8 cellular contexts compared by ENCODE assay signal in the genomic region with DNA sequence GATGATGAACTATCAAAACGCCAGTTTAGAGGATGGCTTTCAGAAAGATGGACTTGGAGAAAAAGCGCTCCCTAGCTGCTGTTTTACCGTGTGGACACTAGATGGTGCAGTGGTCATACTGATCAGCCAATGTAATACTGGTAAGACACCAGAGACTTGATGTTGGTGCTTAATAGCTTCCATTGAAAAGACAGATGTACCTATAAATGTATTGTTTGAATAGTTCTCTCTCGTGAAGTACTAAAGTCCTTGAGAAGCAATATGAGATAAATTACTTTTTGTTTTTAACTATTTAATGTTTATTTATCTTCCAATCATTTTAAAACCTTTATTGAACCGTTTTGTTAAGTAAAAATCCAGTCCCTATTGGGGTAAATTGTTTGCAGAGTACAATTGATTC.
A peak's percentile ranks its signal among the peaks of the same experiment; 100 is the strongest.
DNase-seq lines count a peak whose midpoint lies in the region; ATAC-seq and TF ChIP-seq lines count a peak whose summit lies in the region.

No MANE protein-coding gene starts in this region.

- H3K36me3 Mint-ChIP-seq in WTC11 (0 out of 2 replicates have a peak, but pooled peaks cover 2% of the 10 kb centered on the region), endothelial cell (ENCODE audit: low read depth, unreplicated experiment) (peaks cover 7% of the 10 kb centered on the region), mesothelial cell of epicardium (no peaks in the 10 kb centered on the region)

- H3K9me3 Mint-ChIP-seq in WTC11: peaks cover 16% of the 10 kb centered on the region
- H3K9me3 Mint-ChIP-seq in endothelial cell (ENCODE audit: unreplicated experiment): no peaks in the 10 kb centered on the region
- H3K9me3 Mint-ChIP-seq in mesothelial cell of epicardium: no peaks in the 10 kb centered on the region

- H3K27me3 Mint-ChIP-seq in WTC11 (ENCODE audit: low read depth) (no peaks in the 10 kb centered on the region; the same call in 1 of the 2 replicates), endothelial cell (ENCODE audit: unreplicated experiment) (no peaks in the 10 kb centered on the region), mesothelial cell of epicardium (ENCODE audit: low read depth) (no peaks in the 10 kb centered on the region)

- POLR2A ChIA-PET in WTC11 (lab: Charles Lee): interaction anchor here (0.5 to 1.1 kb wide), 2 partner anchors 267 to 346 kb away, joined by 3 to 5 read pairs; partner anchors contain the start of gene LTV1

- no peak overlapping the region for H3K27ac ChIP-seq in thoracic aorta

- H3K4me3 Mint-ChIP-seq in WTC11 (no peak overlapping the region), endothelial cell (ENCODE audit: unreplicated experiment) (no peak overlapping the region), mesothelial cell of epicardium (no peak overlapping the region)

- no peak overlapping the region for H3K4me3 ChIP-seq in thoracic aorta

- no peaks in the 10 kb centered on the region for H3K9me3 ChIP-seq in thoracic aorta

- ATAC-seq in GM19025 (IDR thresholded peaks at IDR 0.05; ENCODE audit: low read depth, unreplicated experiment) (peak; percentile 82), HG03432 (IDR thresholded peaks at IDR 0.05; ENCODE audit: unreplicated experiment) (peak; percentile 93), WTC11 (peak; percentile 81), thoracic aorta (ENCODE audit: insufficient number of reproducible peaks, low FRiP score, low read depth) (no peak)

- H3K27me3 ChIP-seq in thoracic aorta (replicated peaks; ENCODE audit: insufficient read depth): no peaks in the 10 kb centered on the region

- DNase-seq in COLO829 (ENCODE audit: low spot score): peak; percentile 76
- DNase-seq in NCI-H345 (lab: John Stamatoyannopoulos, UW): peak; percentile 75
- peak; percentile 32 for DNase-seq in WTC11 (ENCODE audit: low spot score)
- peak; percentile 57 for DNase-seq in endothelial cell (ENCODE audit: low spot score)
- DNase-seq in mesothelial cell of epicardium (ENCODE audit: low spot score in 2 of 2, unreplicated experiment in 2 of 2): peak in 1 of 2 experiments; percentile 48
- DNase-seq in thoracic aorta (ENCODE audit: low spot score): no peak

- H3K27ac Mint-ChIP-seq in WTC11 (no peak overlapping the region), endothelial cell (ENCODE audit: unreplicated experiment) (no peak overlapping the region), mesothelial cell of epicardium (no peak overlapping the region)

- peaks cover 20% of the 10 kb centered on the region for H3K4me1 Mint-ChIP-seq in WTC11
- no peaks in the 10 kb centered on the region for H3K4me1 Mint-ChIP-seq in endothelial cell (ENCODE audit: unreplicated experiment)
- H3K4me1 Mint-ChIP-seq in mesothelial cell of epicardium: peaks cover 6% of the 10 kb centered on the region

- CTCF ChIA-PET in WTC11 (lab: Charles Lee): interaction anchor here (0.6 to 2.6 kb wide), 60 partner anchors 10 to 651 kb away, joined by 3 to 45 read pairs (median 4); partner anchors contain the start of genes FUCA2, LTV1, PHACTR2 and ZC2HC1B

- no peaks in the 10 kb centered on the region for H3K36me3 ChIP-seq in thoracic aorta

- TF ChIP-seq CTCF in WTC11 (IDR thresholded peaks at IDR 0.05): peak; percentile 71
- peak; percentile 68 for TF ChIP-seq CTCF in endothelial cell (IDR thresholded peaks at IDR 0.05; ENCODE audit: unreplicated experiment)
- TF ChIP-seq CTCF in mesothelial cell of epicardium (IDR thresholded peaks at IDR 0.05; ENCODE audit: unreplicated experiment): peak; percentile 78
- peak; percentile 87 for TF ChIP-seq CTCF in thoracic aorta (IDR thresholded peaks at IDR 0.05)

- H3K4me1 ChIP-seq in thoracic aorta (ENCODE audit: control insufficient read depth in 1 of 2, low read depth in 2 of 2): peaks cover 3 to 18% of the 10 kb centered on the region in 2 donors

TF ChIP-seq in WTC11, 78 proteins besides CTCF, POLR2A, EP300 and RAD21:
- TF ChIP-seq CREB1 (CRISPR knock-in tag; IDR thresholded peaks at IDR 0.05) (no peak), ZNF232 (CRISPR knock-in tag; IDR thresholded peaks at IDR 0.05) (no peak)
